Comparison of ENCODE assay signal across 1 cellular context in the genomic region with DNA sequence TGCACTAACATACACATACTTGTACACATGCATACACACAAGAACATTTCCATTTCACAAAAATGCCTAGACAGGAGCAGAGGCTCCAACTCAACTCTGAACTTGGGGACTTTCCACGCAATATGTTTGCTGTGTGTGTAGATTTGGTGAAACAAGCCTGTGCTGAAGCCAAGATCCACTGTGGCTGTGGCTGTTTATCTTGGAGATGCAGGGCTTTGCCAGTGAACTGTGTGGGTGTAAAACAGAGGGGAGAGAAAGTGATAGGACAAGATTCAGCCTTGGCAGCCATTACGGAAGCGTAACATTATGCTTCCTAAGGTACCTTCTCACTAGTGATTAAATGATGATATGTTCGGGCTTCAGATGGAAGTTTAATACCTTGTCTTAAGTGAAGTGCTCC.
TF ChIP-seq lines count a peak whose summit lies in the region.

No MANE protein-coding gene starts in this region.

TF ChIP-seq in HepG2, 621 proteins besides CTCF, POLR2A, EP300 and RAD21 (continued from another document):
- TF ChIP-seq ZNF660 (CRISPR knock-in tag; IDR thresholded peaks at IDR 0.05; ENCODE audit: borderline replicate concordance, low read depth), result no peak
